22 cellular contexts compared by ENCODE assay signal in the genomic region with DNA sequence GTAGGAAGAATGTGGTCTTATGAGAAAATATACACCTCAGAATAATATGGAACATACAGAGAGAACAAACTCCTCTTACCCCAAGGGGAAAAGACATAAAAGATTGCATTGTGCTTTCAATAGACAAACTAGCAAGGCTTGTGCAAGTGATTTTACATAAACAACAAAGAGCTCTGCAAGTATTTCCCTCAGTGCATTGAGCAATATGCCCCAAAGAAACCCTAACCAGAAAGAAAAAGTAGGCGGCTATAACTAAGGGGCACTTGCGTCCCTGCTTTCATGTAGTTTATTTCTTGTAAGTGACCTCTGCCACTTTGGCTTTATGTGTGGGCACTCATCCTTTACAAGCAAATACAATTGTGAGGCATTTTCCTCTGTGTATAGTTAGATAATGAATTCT.
DNase-seq lines count a peak whose midpoint lies in the region; ATAC-seq and TF ChIP-seq lines count a peak whose summit lies in the region.
"Had no signal": no experiment of that assay in that cellular context is flagged by ENCODE, and none has a peak within 500 bp of the region (broad histone marks: within the 10 kb centered on the region; RNA-seq: fewer than 3 reads in every experiment).

No MANE protein-coding gene starts in this region.

- no peaks in the 10 kb centered on the region for H3K79me1 ChIP-seq in H9 (ENCODE audit: insufficient read depth, low read depth, low read length, poor library complexity, severe bottlenecking)

- H3K14ac ChIP-seq in H9 (ENCODE audit: insufficient read depth, low read length), result no peak overlapping the region

- no peak overlapping the region for H2AFZ ChIP-seq in H9 (ENCODE audit: low read length)

- H4K5ac ChIP-seq in H9 (ENCODE audit: insufficient read length, low read depth, low read length), result no peak overlapping the region

- H3K4me2 ChIP-seq in H9 (ENCODE audit: insufficient read depth, insufficient read length, low read length), result no peak overlapping the region
- H3K4me2 ChIP-seq: SK-N-SH had no signal

- no peak for ATAC-seq in HG02759 (IDR thresholded peaks at IDR 0.05; ENCODE audit: unreplicated experiment)

- no peak overlapping the region for H3K23ac ChIP-seq in H9 (ENCODE audit: insufficient read length, low read depth, low read length)

- H3K27me3 ChIP-seq in H9 (ENCODE audit: insufficient read depth, low read length), result no peaks in the 10 kb centered on the region
- H3K27me3 ChIP-seq: MG63 had no signal

- H3K4me1 Mint-ChIP-seq in H9, result no peaks in the 10 kb centered on the region
- H3K4me1 Mint-ChIP-seq in activated T-cell treated with anti-CD3 and anti-CD28 coated beads, Interleukin-2, amount 50 U/mL, for 24 hours (ENCODE audit: low read depth), result no peaks in the 10 kb centered on the region
- H3K4me1 Mint-ChIP-seq: CD4-positive, alpha-beta memory T cell had no signal

- TF ChIP-seq CTCF in H9 (conservative IDR thresholded peaks at IDR 0.05), result no peak

- H3K9ac ChIP-seq in H9 (ENCODE audit: extremely low read depth, insufficient read length, low read length), result no peak overlapping the region
- H3K9ac ChIP-seq: SK-N-SH had no signal

- H3K56ac ChIP-seq in H9 (ENCODE audit: insufficient read length, low read depth, low read length), result no peak overlapping the region

- H3K23me2 ChIP-seq in H9 (ENCODE audit: insufficient read length, low read depth, low read length, poor library complexity, severe bottlenecking), result no peaks in the 10 kb centered on the region

- no peak overlapping the region for H4K91ac ChIP-seq in H9 (ENCODE audit: insufficient read length, low read depth, low read length)

- no peak overlapping the region for H2BK120ac ChIP-seq in H9 (ENCODE audit: low read depth, low read length, poor library complexity, severe bottlenecking)

- peaks cover 38 to 40% of the 10 kb centered on the region in 2 experiments for H3K9me3 Mint-ChIP-seq in H9
- peaks cover 31% of the 10 kb centered on the region for H3K9me3 Mint-ChIP-seq in activated T-cell treated with anti-CD3 and anti-CD28 coated beads, Interleukin-2, amount 50 U/mL, for 24 hours

- no peak overlapping the region for H2BK12ac ChIP-seq in H9 (ENCODE audit: insufficient read length, low read depth, low read length)

- H2BK15ac ChIP-seq in H9 (ENCODE audit: low read depth, low read length), result no peak overlapping the region

- no peak overlapping the region for H3K27ac ChIP-seq in H9 (ENCODE audit: insufficient read length, low read depth, low read length)

- H3T11ph ChIP-seq in H9 (ENCODE audit: low read length), result no peak overlapping the region

- H3K18ac ChIP-seq in H9 (ENCODE audit: insufficient read length, low read depth, low read length), result no peak overlapping the region

- H3K27ac Mint-ChIP-seq in H9, result no peak overlapping the region
- no peak overlapping the region for H3K27ac Mint-ChIP-seq in activated T-cell treated with anti-CD3 and anti-CD28 coated beads, Interleukin-2, amount 50 U/mL, for 24 hours
- H3K27ac Mint-ChIP-seq: CD4-positive, alpha-beta memory T cell had no signal

- H3K27me3 Mint-ChIP-seq in H9 (ENCODE audit: low read depth), result no peaks in the 10 kb centered on the region; the same call in 1 of the 2 replicates
- H3K27me3 Mint-ChIP-seq in activated T-cell treated with anti-CD3 and anti-CD28 coated beads, Interleukin-2, amount 50 U/mL, for 24 hours, result no peaks in the 10 kb centered on the region
- H3K27me3 Mint-ChIP-seq: CD4-positive, alpha-beta memory T cell had no signal

- no peak overlapping the region for H4K8ac ChIP-seq in H9 (replicated peaks; ENCODE audit: insufficient read length, low read depth, low read length)

- H2BK5ac ChIP-seq in H9 (ENCODE audit: insufficient read length, low read length), result no peak overlapping the region

- peaks cover 20 to 33% (median 22%) of the 10 kb centered on the region in 3 experiments for H3K36me3 Mint-ChIP-seq in H9 (ENCODE audit: insufficient read depth in 1 of 3, low read depth in 3 of 3)
- no peaks in the 10 kb centered on the region for H3K36me3 Mint-ChIP-seq in activated T-cell treated with anti-CD3 and anti-CD28 coated beads, Interleukin-2, amount 50 U/mL, for 24 hours (ENCODE audit: low read depth)
- H3K36me3 Mint-ChIP-seq: CD4-positive, alpha-beta memory T cell had no signal

- DNase-seq in NCI-H2227 (lab: John Stamatoyannopoulos, UW; ENCODE audit: unreplicated experiment), result peak; percentile 24
- peak; percentile 3 for DNase-seq in astrocyte of the hippocampus (ENCODE audit: low read depth, low spot score)
- DNase-seq in left kidney (ENCODE audit: low read depth, low spot score), result peak; percentile 18
- no peak for DNase-seq in kidney glomerular epithelial cell (lab: John Stamatoyannopoulos, UW)
- no peak for DNase-seq in H9
- DNase-seq in activated T-cell treated with anti-CD3 and anti-CD28 coated beads, Interleukin-2, amount 50 U/mL, for 24 hours, result no peak
- DNase-seq: C1 segment of cervical spinal cord; Caco-2; CD4-positive, alpha-beta memory T cell; GF-D8; KBM-7; MG63; NCI-H1105 treated with DMSO at 0.1 percent for 48 hours; NCI-H146; NCI-H1930; NCI-H2107; NCI-H226; NCI-H510A; NCI-H774; SIG-M5; SK-N-SH had no signal

- H3K4me1 ChIP-seq in H9 (ENCODE audit: insufficient read depth, low read length), result no peaks in the 10 kb centered on the region
- H3K4me1 ChIP-seq: Caco-2 had no signal

- H3K9me3 ChIP-seq in H9 (ENCODE audit: control insufficient read depth, low read depth, low read length), result no peaks in the 10 kb centered on the region

- no peak overlapping the region for H2AK5ac ChIP-seq in H9 (ENCODE audit: insufficient read length, low read length)

- H3K4me3 Mint-ChIP-seq in H9, result no peak overlapping the region
- H3K4me3 Mint-ChIP-seq in activated T-cell treated with anti-CD3 and anti-CD28 coated beads, Interleukin-2, amount 50 U/mL, for 24 hours, result no peak overlapping the region
- H3K4me3 Mint-ChIP-seq: CD4-positive, alpha-beta memory T cell had no signal

- H3K4ac ChIP-seq in H9 (ENCODE audit: low read depth, low read length), result no peak overlapping the region

- no peak overlapping the region for H2BK20ac ChIP-seq in H9 (ENCODE audit: low read depth, low read length, poor library complexity, severe bottlenecking)

- H3K79me2 ChIP-seq in H9 (ENCODE audit: insufficient read depth, low read length), result no peaks in the 10 kb centered on the region

- WGBS in H9 (ENCODE audit: extremely low coverage, insufficient read length, low lambda C conversion rate), result no CpG with 5 or more reads among the region's 2 CpGs

- no peaks in the 10 kb centered on the region for H4K20me1 ChIP-seq in H9 (ENCODE audit: control insufficient read depth, insufficient read depth, insufficient read length)

Comparison
In these comparisons a context has a peak if more than half of its experiments do, and no peak if none do; other contexts are left out.
1. DNase-seq: peak in NCI-H2227 (single experiment), astrocyte of the hippocampus (single experiment) and left kidney (single experiment); none in kidney glomerular epithelial cell (single experiment), H9 (single experiment) and activated T-cell treated with anti-CD3 and anti-CD28 coated beads, Interleukin-2, amount 50 U/mL, for 24 hours (single experiment).